1 cellular context compared by ENCODE assay signal in the genomic region with DNA sequence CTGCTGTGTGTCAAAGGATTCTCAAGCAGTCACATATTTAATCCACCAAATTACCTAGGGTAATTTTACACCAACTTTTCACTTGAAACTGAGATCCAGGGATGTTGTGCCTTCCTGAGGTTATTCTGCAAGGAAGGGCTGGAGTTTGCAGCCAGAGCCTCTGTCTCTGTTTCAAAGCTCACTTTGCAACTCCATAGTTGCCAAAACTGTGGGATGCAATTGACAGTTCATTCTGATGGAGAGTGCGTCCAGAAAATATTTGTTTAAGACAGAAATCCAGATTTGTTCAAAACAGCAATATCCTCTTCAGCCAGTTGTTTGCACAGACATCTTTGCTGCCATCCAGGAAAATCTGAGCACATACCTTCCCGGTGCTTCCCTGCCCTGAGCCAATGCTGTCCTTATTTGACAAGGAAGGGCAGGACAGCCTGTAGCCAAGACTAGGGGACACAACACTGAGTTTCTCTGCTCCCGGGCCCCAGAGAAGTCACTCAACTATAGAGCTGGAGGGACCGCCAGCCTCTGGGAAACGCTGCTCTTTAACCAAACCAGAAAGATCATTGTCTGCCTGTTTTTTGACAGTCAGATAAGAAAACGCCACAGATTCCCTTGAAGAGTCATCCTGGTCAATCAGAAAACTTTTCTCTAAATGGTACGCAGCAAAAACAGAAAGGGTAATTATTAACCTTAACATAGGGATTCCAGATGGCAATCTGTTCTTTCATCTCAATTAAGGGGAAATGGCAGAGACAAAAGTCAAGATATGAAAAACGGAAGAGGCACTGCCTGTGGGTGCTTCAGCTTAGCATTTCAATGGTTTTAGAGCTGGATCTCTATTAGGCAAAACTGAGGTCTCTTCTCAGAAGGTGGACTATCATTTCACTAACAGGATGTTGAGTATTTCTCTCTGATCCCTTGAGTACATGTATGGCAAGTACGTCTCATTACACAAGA.
TF ChIP-seq lines count a peak whose summit lies in the region.

No MANE protein-coding gene starts in this region.

TF ChIP-seq in GM23338, 12 proteins besides CTCF, POLR2A, EP300 and RAD21 (continued from another document):
- TF ChIP-seq REST (IDR thresholded peaks at IDR 0.05; ENCODE audit: unreplicated experiment) (no peak), ETS1 (IDR thresholded peaks at IDR 0.05) (peak; percentile 65; the same call in 1 of the 2 replicates)
TF ChIP-seq in GM23338: peak in this region for 2.
